Comparison of ENCODE assay signal across 1 cellular context in genomic region chr1:240559781-240560180, GRCh38.
TF ChIP-seq lines count a peak whose summit lies in the region.

No MANE protein-coding gene starts in this region.

TF ChIP-seq in K562, 482 proteins besides CTCF, POLR2A, EP300 and RAD21 (continued from another document):
- TF ChIP-seq MNT (conservative IDR thresholded peaks at IDR 0.05), result no peak
